In the genomic region with DNA sequence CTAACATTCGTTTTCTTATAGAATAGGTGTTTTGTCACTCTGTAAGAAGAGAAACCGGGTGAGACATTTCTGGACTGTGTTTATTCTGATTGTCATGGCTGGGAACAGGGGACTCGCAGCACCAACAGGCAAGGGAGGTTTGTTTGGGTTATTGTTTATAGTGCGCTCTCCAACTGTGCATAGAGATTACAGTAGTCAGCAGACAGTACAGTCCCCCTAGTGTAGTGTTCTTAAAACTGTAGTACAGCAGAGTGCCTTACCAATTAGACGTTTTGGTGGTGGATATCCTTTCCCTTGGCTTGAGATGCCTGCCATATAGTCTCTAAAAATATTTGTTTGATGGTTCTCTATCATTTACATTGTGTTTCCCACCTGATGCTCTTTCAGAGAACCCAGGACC, we compare ENCODE assay signal across 9 cellular contexts. TPM values are rescaled to one million over a fixed set of nuclear protein-coding genes. Genes with fewer than 3 reads are reported as not detected.
DNase-seq lines count a peak whose midpoint lies in the region; ATAC-seq lines count a peak whose summit lies in the region.
"Had no signal": no experiment of that assay in that cellular context is flagged by ENCODE, and none has a peak within 500 bp of the region (broad histone marks: within the 10 kb centered on the region; RNA-seq: fewer than 3 reads in every experiment).

No MANE protein-coding gene starts in this region.

- H3K27ac Mint-ChIP-seq in stimulated activated naive B cell treated with anti-CD40 and anti-IgM and Interleukin-4, amounts not matched to agents 10 μg/mL and 1 μg/mL and 100 μg/mL, for 72 hours: no peak overlapping the region
- no peak overlapping the region for H3K27ac Mint-ChIP-seq in activated naive CD4-positive, alpha-beta T cell treated with anti-CD3 and anti-CD28 coated beads, Interleukin-2, amount 50 U/mL, for 72 hours

- DNase-seq in Right ventricle myocardium inferior (ENCODE audit: missing footprints): no peak
- no peak for DNase-seq in cardiac septum (ENCODE audit: low spot score)
- peak; percentile 21 for DNase-seq in NCI-H69 (lab: John Stamatoyannopoulos, UW)
- DNase-seq in fibroblast of peridontal ligament (ENCODE audit: extremely low read depth): peak; percentile 58
- no peak for DNase-seq in stimulated activated naive B cell treated with anti-CD40 and anti-IgM and Interleukin-4, amounts not matched to agents 10 μg/mL and 1 μg/mL and 100 μg/mL, for 72 hours
- DNase-seq in activated naive CD4-positive, alpha-beta T cell treated with anti-CD3 and anti-CD28 coated beads, Interleukin-2, amount 50 U/mL, for 72 hours (ENCODE audit: low spot score in 2 of 2): no peak
- DNase-seq: activated gamma-delta T cell had no signal

- ATAC-seq in Right ventricle myocardium inferior: peak; percentile 23
- no peak for ATAC-seq in stimulated activated naive B cell treated with anti-CD40 and anti-IgM and Interleukin-4, amounts not matched to agents 10 μg/mL and 1 μg/mL and 100 μg/mL, for 72 hours (replicated peaks)
- ATAC-seq in GM21723 (IDR thresholded peaks at IDR 0.05; ENCODE audit: unreplicated experiment): no peak
- no peak for ATAC-seq in activated naive CD4-positive, alpha-beta T cell treated with anti-CD3 and anti-CD28 coated beads, Interleukin-2, amount 50 U/mL, for 72 hours
- no peak for ATAC-seq in HG03354 (IDR thresholded peaks at IDR 0.05; ENCODE audit: poor library complexity, severe bottlenecking, unreplicated experiment)

- peaks cover 7 to 21% of the 10 kb centered on the region in 2 donors for H3K4me1 Mint-ChIP-seq in stimulated activated naive B cell treated with anti-CD40 and anti-IgM and Interleukin-4, amounts not matched to agents 10 μg/mL and 1 μg/mL and 100 μg/mL, for 72 hours

- H3K4me3 Mint-ChIP-seq in stimulated activated naive B cell treated with anti-CD40 and anti-IgM and Interleukin-4, amounts not matched to agents 10 μg/mL and 1 μg/mL and 100 μg/mL, for 72 hours: peak overlapping the region; percentile 90 to 94

- intact Hi-C loops in Right ventricle myocardium inferior (cut with DNase I): loop anchor here (2.0 to 5.0 kb wide), 4 partner anchors 132 to 247 kb away; no protein-coding TSS in a partner anchor
- intact Hi-C loops in cardiac septum (cut with DNase I): loop anchor here (5.0 to 10.0 kb wide), 7 partner anchors 107 to 489 kb away; no protein-coding TSS in a partner anchor

- no peaks in the 10 kb centered on the region for H3K9me3 Mint-ChIP-seq in stimulated activated naive B cell treated with anti-CD40 and anti-IgM and Interleukin-4, amounts not matched to agents 10 μg/mL and 1 μg/mL and 100 μg/mL, for 72 hours
- no peaks in the 10 kb centered on the region for H3K9me3 Mint-ChIP-seq in activated naive CD4-positive, alpha-beta T cell treated with anti-CD3 and anti-CD28 coated beads, Interleukin-2, amount 50 U/mL, for 72 hours

- H3K27me3 Mint-ChIP-seq in stimulated activated naive B cell treated with anti-CD40 and anti-IgM and Interleukin-4, amounts not matched to agents 10 μg/mL and 1 μg/mL and 100 μg/mL, for 72 hours: peaks cover 66 to 67% of the 10 kb centered on the region in 2 donors

- H3K36me3 Mint-ChIP-seq in stimulated activated naive B cell treated with anti-CD40 and anti-IgM and Interleukin-4, amounts not matched to agents 10 μg/mL and 1 μg/mL and 100 μg/mL, for 72 hours: no peaks in the 10 kb centered on the region
- H3K36me3 Mint-ChIP-seq in activated naive CD4-positive, alpha-beta T cell treated with anti-CD3 and anti-CD28 coated beads, Interleukin-2, amount 50 U/mL, for 72 hours: no peaks in the 10 kb centered on the region

RNA-seq across cellular contexts. Expression of a gene that starts 0.8 kb away (rescaled TPM):
- total RNA-seq in Right ventricle myocardium inferior (56.1 TPM), cardiac septum (69.2 TPM)
- total RNA-seq in activated naive CD4-positive, alpha-beta T cell treated with anti-CD3 and anti-CD28 coated beads, Interleukin-2, amount 50 U/mL, for 72 hours: under 1 TPM in 1 of 2 donors, not detected in 1; 0.08 TPM

Comparison
In these comparisons a context has a peak if more than half of its experiments do, and no peak if none do; other contexts are left out.
1. DNase-seq: peak in NCI-H69 (single experiment) and fibroblast of peridontal ligament (single experiment); none in Right ventricle myocardium inferior (single experiment), cardiac septum (single experiment), stimulated activated naive B cell treated with anti-CD40 and anti-IgM and Interleukin-4, amounts not matched to agents 10 μg/mL and 1 μg/mL and 100 μg/mL, for 72 hours (single experiment) and activated naive CD4-positive, alpha-beta T cell treated with anti-CD3 and anti-CD28 coated beads, Interleukin-2, amount 50 U/mL, for 72 hours (0 of 2).
2. RNA of a gene that starts 0.8 kb away (total RNA-seq): 69.2 TPM in cardiac septum (single experiment) and 56.1 TPM in Right ventricle myocardium inferior (single experiment); 0.08 TPM in activated naive CD4-positive, alpha-beta T cell treated with anti-CD3 and anti-CD28 coated beads, Interleukin-2, amount 50 U/mL, for 72 hours; every median in the first group is over 10 times any median in the second.